In genomic region chr15:39874890-39875549, GRCh38 we compare ENCODE assay signal across 8 cellular contexts. TPM values are rescaled to one million over a fixed set of nuclear protein-coding genes. Genes with fewer than 3 reads are reported as not detected.
DNase-seq lines count a peak whose midpoint lies in the region; ATAC-seq and TF ChIP-seq lines count a peak whose summit lies in the region.

No MANE protein-coding gene starts in this region.

- H3K36me3 ChIP-seq in right atrium auricular region = no peaks in the 10 kb centered on the region

- TF ChIP-seq CTCF in right atrium auricular region (IDR thresholded peaks at IDR 0.05) = peak; percentile 21 to 63

- H3K27ac ChIP-seq in right atrium auricular region (no peak overlapping the region), right cardiac atrium (ENCODE audit: low read length) (no peak overlapping the region)

- no peak overlapping the region for H3K27ac Mint-ChIP-seq in activated naive CD8-positive, alpha-beta T cell treated with anti-CD3 and anti-CD28 coated beads, Interleukin-2, amount 50 U/mL, for 24 hours
- H3K27ac Mint-ChIP-seq in stimulated activated effector memory CD8-positive, alpha-beta T cell treated with anti-CD3 and anti-CD28 coated beads, Interleukin-12 subunit alpha, Interleukin-12 subunit beta, amount 100 ng/mL, for 72 hours = no peak overlapping the region
- no peak overlapping the region for H3K27ac Mint-ChIP-seq in activated T-helper 1 cell treated with anti-CD3 and anti-CD28 coated beads, Interleukin-12 subunit alpha, Interleukin-12 subunit beta, Interleukin-2, Interleukin-4 antibody, amounts not matched to agents 30 ng/mL and 10 ng/mL and 1 ng/mL, durations not matched to agents 14 hours and 24 hours and 36 hours

- H3K4me3 Mint-ChIP-seq in activated naive CD8-positive, alpha-beta T cell treated with anti-CD3 and anti-CD28 coated beads, Interleukin-2, amount 50 U/mL, for 24 hours = no peak overlapping the region
- H3K4me3 Mint-ChIP-seq in stimulated activated effector memory CD8-positive, alpha-beta T cell treated with anti-CD3 and anti-CD28 coated beads, Interleukin-12 subunit alpha, Interleukin-12 subunit beta, amount 100 ng/mL, for 72 hours = no peak overlapping the region
- H3K4me3 Mint-ChIP-seq in activated T-helper 1 cell treated with anti-CD3 and anti-CD28 coated beads, Interleukin-12 subunit alpha, Interleukin-12 subunit beta, Interleukin-2, Interleukin-4 antibody, amounts not matched to agents 30 ng/mL and 10 ng/mL and 1 ng/mL, durations not matched to agents 14 hours and 24 hours and 36 hours = no peak overlapping the region

- H3K27me3 ChIP-seq in right atrium auricular region = no peaks in the 10 kb centered on the region
- H3K27me3 ChIP-seq in right cardiac atrium (ENCODE audit: control insufficient read depth, insufficient read depth) = no peaks in the 10 kb centered on the region

- peaks cover 3% of the 10 kb centered on the region for H3K27me3 Mint-ChIP-seq in activated naive CD8-positive, alpha-beta T cell treated with anti-CD3 and anti-CD28 coated beads, Interleukin-2, amount 50 U/mL, for 24 hours
- peaks cover 12% of the 10 kb centered on the region for H3K27me3 Mint-ChIP-seq in activated T-helper 1 cell treated with anti-CD3 and anti-CD28 coated beads, Interleukin-12 subunit alpha, Interleukin-12 subunit beta, Interleukin-2, Interleukin-4 antibody, amounts not matched to agents 30 ng/mL and 10 ng/mL and 1 ng/mL, durations not matched to agents 14 hours and 24 hours and 36 hours (ENCODE audit: insufficient read depth)

- DNase-seq in right atrium auricular region (ENCODE audit: low spot score) = no peak
- DNase-seq in right cardiac atrium = no peak
- DNase-seq in NCI-H1436 treated with DMSO at 0.1 percent for 48 hours (lab: John Stamatoyannopoulos, UW) = peak; percentile 14
- peak; percentile 18 for DNase-seq in activated naive CD8-positive, alpha-beta T cell treated with anti-CD3 and anti-CD28 coated beads, Interleukin-2, amount 50 U/mL, for 24 hours
- peak; percentile 22 for DNase-seq in kidney glomerular epithelial cell (lab: John Stamatoyannopoulos, UW)
- no peak for DNase-seq in stimulated activated effector memory CD8-positive, alpha-beta T cell treated with anti-CD3 and anti-CD28 coated beads, Interleukin-12 subunit alpha, Interleukin-12 subunit beta, amount 100 ng/mL, for 72 hours (ENCODE audit: low spot score in 2 of 2)
- DNase-seq in activated T-helper 1 cell treated with anti-CD3 and anti-CD28 coated beads, Interleukin-12 subunit alpha, Interleukin-12 subunit beta, Interleukin-2, Interleukin-4 antibody, amounts not matched to agents 30 ng/mL and 10 ng/mL and 1 ng/mL, durations not matched to agents 14 hours and 24 hours and 36 hours (ENCODE audit: low spot score) = no peak
- DNase-seq in amniotic stem cell (lab: John Stamatoyannopoulos, UW) = no peak

- no peaks in the 10 kb centered on the region for H3K9me3 Mint-ChIP-seq in activated naive CD8-positive, alpha-beta T cell treated with anti-CD3 and anti-CD28 coated beads, Interleukin-2, amount 50 U/mL, for 24 hours
- H3K9me3 Mint-ChIP-seq in stimulated activated effector memory CD8-positive, alpha-beta T cell treated with anti-CD3 and anti-CD28 coated beads, Interleukin-12 subunit alpha, Interleukin-12 subunit beta, amount 100 ng/mL, for 72 hours = no peaks in the 10 kb centered on the region
- H3K9me3 Mint-ChIP-seq in activated T-helper 1 cell treated with anti-CD3 and anti-CD28 coated beads, Interleukin-12 subunit alpha, Interleukin-12 subunit beta, Interleukin-2, Interleukin-4 antibody, amounts not matched to agents 30 ng/mL and 10 ng/mL and 1 ng/mL, durations not matched to agents 14 hours and 24 hours and 36 hours = no peaks in the 10 kb centered on the region

- H3K4me1 ChIP-seq in right atrium auricular region = no peaks in the 10 kb centered on the region
- H3K4me1 ChIP-seq in right cardiac atrium (ENCODE audit: control insufficient read depth, insufficient read depth, low read length) = peaks cover under 1% of the 10 kb centered on the region

- H3K4me1 Mint-ChIP-seq in activated naive CD8-positive, alpha-beta T cell treated with anti-CD3 and anti-CD28 coated beads, Interleukin-2, amount 50 U/mL, for 24 hours = peaks cover 2% of the 10 kb centered on the region
- no peaks in the 10 kb centered on the region for H3K4me1 Mint-ChIP-seq in stimulated activated effector memory CD8-positive, alpha-beta T cell treated with anti-CD3 and anti-CD28 coated beads, Interleukin-12 subunit alpha, Interleukin-12 subunit beta, amount 100 ng/mL, for 72 hours
- no peaks in the 10 kb centered on the region for H3K4me1 Mint-ChIP-seq in activated T-helper 1 cell treated with anti-CD3 and anti-CD28 coated beads, Interleukin-12 subunit alpha, Interleukin-12 subunit beta, Interleukin-2, Interleukin-4 antibody, amounts not matched to agents 30 ng/mL and 10 ng/mL and 1 ng/mL, durations not matched to agents 14 hours and 24 hours and 36 hours (ENCODE audit: low read depth)

- intact Hi-C loops in right cardiac atrium (cut with DNase I) = loop anchor here in 2 of 4 donors (5.0 to 10.0 kb wide), 2 partner anchors 80 to 88 kb away; no protein-coding TSS in a partner anchor
- intact Hi-C loops in activated T-helper 1 cell treated with anti-CD3 and anti-CD28 coated beads, Interleukin-12 subunit alpha, Interleukin-12 subunit beta, Interleukin-2, Interleukin-4 antibody, amounts not matched to agents 30 ng/mL and 10 ng/mL and 1 ng/mL, durations not matched to agents 14 hours and 24 hours and 36 hours (cut with micrococcal nuclease) = loop anchor here (1.0 to 2.0 kb wide), 2 partner anchors 89 to 188 kb away; no protein-coding TSS in a partner anchor

- H3K4me3 ChIP-seq in right atrium auricular region = no peak overlapping the region
- H3K4me3 ChIP-seq in right cardiac atrium (ENCODE audit: low read length) = no peak overlapping the region

- WGBS in right cardiac atrium = 65% methylated on average over 9 of the region's 9 CpGs

- H3K9me3 ChIP-seq in right atrium auricular region = no peaks in the 10 kb centered on the region
- H3K9me3 ChIP-seq in right cardiac atrium (ENCODE audit: control insufficient read depth, low read length) = no peaks in the 10 kb centered on the region

- no peak for ATAC-seq in right cardiac atrium
- no peak for ATAC-seq in activated naive CD8-positive, alpha-beta T cell treated with anti-CD3 and anti-CD28 coated beads, Interleukin-2, amount 50 U/mL, for 24 hours
- ATAC-seq in stimulated activated effector memory CD8-positive, alpha-beta T cell treated with anti-CD3 and anti-CD28 coated beads, Interleukin-12 subunit alpha, Interleukin-12 subunit beta, amount 100 ng/mL, for 72 hours = no peak

- H3K36me3 Mint-ChIP-seq in activated naive CD8-positive, alpha-beta T cell treated with anti-CD3 and anti-CD28 coated beads, Interleukin-2, amount 50 U/mL, for 24 hours (ENCODE audit: low read depth) = no peaks in the 10 kb centered on the region
- no peaks in the 10 kb centered on the region for H3K36me3 Mint-ChIP-seq in stimulated activated effector memory CD8-positive, alpha-beta T cell treated with anti-CD3 and anti-CD28 coated beads, Interleukin-12 subunit alpha, Interleukin-12 subunit beta, amount 100 ng/mL, for 72 hours
- no peaks in the 10 kb centered on the region for H3K36me3 Mint-ChIP-seq in activated T-helper 1 cell treated with anti-CD3 and anti-CD28 coated beads, Interleukin-12 subunit alpha, Interleukin-12 subunit beta, Interleukin-2, Interleukin-4 antibody, amounts not matched to agents 30 ng/mL and 10 ng/mL and 1 ng/mL, durations not matched to agents 14 hours and 24 hours and 36 hours (ENCODE audit: low read depth)

RNA-seq across cellular contexts. Expression of gene GPR176, which starts 45.0 kb away (rescaled TPM):
- total RNA-seq in right atrium auricular region (1 to 10 TPM; 4.3 to 6.7 TPM), right cardiac atrium (1 to 10 TPM; 1.4 to 3.9 (median 1.8) TPM)
- polyA plus RNA-seq in right cardiac atrium = 1.8 TPM
- 0.23 and 0.34 TPM in 2 replicates for total RNA-seq in activated T-helper 1 cell treated with anti-CD3 and anti-CD28 coated beads, Interleukin-12 subunit alpha, Interleukin-12 subunit beta, Interleukin-2, Interleukin-4 antibody, amounts not matched to agents 30 ng/mL and 10 ng/mL and 1 ng/mL, durations not matched to agents 14 hours and 24 hours and 36 hours

RNA-seq across cellular contexts. Expression of gene EIF2AK4, which starts 58.9 kb away (rescaled TPM):
- 10 to 100 TPM; 27.8 to 28.1 TPM for total RNA-seq in right atrium auricular region
- total RNA-seq in right cardiac atrium = 10 to 100 TPM; 22.3 to 28.3 (median 25.1) TPM
- polyA plus RNA-seq in right cardiac atrium = 35.4 TPM
- total RNA-seq in activated T-helper 1 cell treated with anti-CD3 and anti-CD28 coated beads, Interleukin-12 subunit alpha, Interleukin-12 subunit beta, Interleukin-2, Interleukin-4 antibody, amounts not matched to agents 30 ng/mL and 10 ng/mL and 1 ng/mL, durations not matched to agents 14 hours and 24 hours and 36 hours = 51.5 and 54.2 TPM in 2 replicates

Comparison
In these comparisons a context has a peak if more than half of its experiments do, and no peak if none do; other contexts are left out.
1. DNase-seq: peak in NCI-H1436 treated with DMSO at 0.1 percent for 48 hours (single experiment), activated naive CD8-positive, alpha-beta T cell treated with anti-CD3 and anti-CD28 coated beads, Interleukin-2, amount 50 U/mL, for 24 hours (single experiment) and kidney glomerular epithelial cell (single experiment); none in right atrium auricular region (single experiment), right cardiac atrium (0 of 3), stimulated activated effector memory CD8-positive, alpha-beta T cell treated with anti-CD3 and anti-CD28 coated beads, Interleukin-12 subunit alpha, Interleukin-12 subunit beta, amount 100 ng/mL, for 72 hours (0 of 2), activated T-helper 1 cell treated with anti-CD3 and anti-CD28 coated beads, Interleukin-12 subunit alpha, Interleukin-12 subunit beta, Interleukin-2, Interleukin-4 antibody, amounts not matched to agents 30 ng/mL and 10 ng/mL and 1 ng/mL, durations not matched to agents 14 hours and 24 hours and 36 hours (single experiment) and amniotic stem cell (single experiment).